ENCODE assay signal across 9 cellular contexts in the genomic region with DNA sequence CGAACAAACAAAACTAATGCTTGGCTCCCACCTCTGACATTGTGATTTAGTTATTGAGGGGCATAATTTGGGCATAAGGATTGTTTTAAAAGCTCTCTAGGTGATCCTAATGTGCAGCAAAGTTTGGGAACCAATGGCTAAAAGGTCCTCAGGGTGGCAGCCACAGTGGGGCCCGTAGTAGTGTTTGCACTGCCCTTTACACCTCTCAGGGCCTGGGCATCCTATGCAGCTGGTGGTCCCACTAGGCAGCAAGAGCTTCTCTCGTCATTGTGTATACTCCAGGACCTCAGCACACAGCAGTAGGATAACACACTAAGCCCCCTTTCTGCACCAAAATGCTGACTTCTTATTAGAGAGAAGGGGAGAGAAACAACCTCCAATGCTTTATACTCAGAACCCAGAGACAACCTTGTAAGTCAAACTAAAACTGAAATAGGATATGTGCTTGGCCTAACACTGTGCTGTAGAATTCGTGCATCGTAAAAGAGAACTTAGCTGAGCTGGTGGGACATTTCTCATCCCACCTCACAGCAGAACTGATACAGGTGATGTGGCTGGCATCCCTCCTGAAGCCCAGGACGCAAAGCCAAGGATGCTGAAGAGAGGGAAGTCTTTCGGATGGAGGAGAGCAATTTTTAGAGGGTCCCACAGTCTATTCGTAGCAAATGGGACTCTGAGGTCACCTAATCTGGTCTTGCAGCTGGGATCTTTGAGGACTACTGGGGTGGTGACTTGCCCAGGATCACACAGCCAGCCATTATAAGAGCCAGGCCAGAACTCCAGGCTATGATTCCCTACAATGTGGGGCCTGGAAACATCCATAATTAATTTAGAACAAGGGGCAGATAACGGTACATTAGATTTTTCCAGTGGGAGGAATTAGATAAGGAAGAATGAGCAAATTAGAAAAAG. TPM values are rescaled to one million over a fixed set of nuclear protein-coding genes. Genes with fewer than 3 reads are reported as not detected.
DNase-seq lines count a peak whose midpoint lies in the region; ATAC-seq, FAIRE-seq and TF ChIP-seq lines count a peak whose summit lies in the region.
"Had no signal": no experiment of that assay in that cellular context is flagged by ENCODE, and none has a peak within 500 bp of the region (broad histone marks: within the 10 kb centered on the region; RNA-seq: fewer than 3 reads in every experiment).

No MANE protein-coding gene starts in this region.

- no peak for FAIRE-seq in small intestine (lab: Jason Lieb, UNC)
- FAIRE-seq: islet of Langerhans had no signal

- TF ChIP-seq CTCF in AG09309 (IDR thresholded peaks at IDR 0.05; ENCODE audit: control insufficient read depth, insufficient read depth, low read depth, low read length, missing control alignments) (no peak), fibroblast of the aortic adventitia (IDR thresholded peaks at IDR 0.05; ENCODE audit: insufficient read depth, low read length) (no peak)

- H3K9me3 ChIP-seq in small intestine (ENCODE audit: control insufficient read depth, low read depth) = no peaks in the 10 kb centered on the region

- WGBS in small intestine, 3 donors = 33 to 35% (median 34%) methylated on average over 9 of the region's 9 CpGs

- H3K27me3 ChIP-seq in small intestine (ENCODE audit: control insufficient read depth in 2 of 2, insufficient read depth in 2 of 2, low read length in 2 of 2) = no peaks in the 10 kb centered on the region

- H3K36me3 ChIP-seq in small intestine (ENCODE audit: control insufficient read depth in 2 of 2, insufficient read depth in 2 of 2, low read length in 2 of 2) = no peaks in the 10 kb centered on the region

- peak overlapping the region; percentile 62 for H3K4me3 ChIP-seq in AG09309 (ENCODE audit: control insufficient read depth, low read depth, low read length)
- peak overlapping the region; percentile 94 for H3K4me3 ChIP-seq in fibroblast of the aortic adventitia (ENCODE audit: low read depth, low read length)
- peak overlapping the region; percentile 80 to 87 for H3K4me3 ChIP-seq in small intestine (ENCODE audit: low read depth in 1 of 2, low read length in 2 of 2)

- peaks cover 8 to 23% of the 10 kb centered on the region in 2 donors for H3K4me1 ChIP-seq in small intestine (ENCODE audit: control insufficient read depth in 2 of 2, insufficient read depth in 1 of 2, low read depth in 1 of 2, low read length in 1 of 2)

- ATAC-seq in GM21619 (IDR thresholded peaks at IDR 0.05; ENCODE audit: unreplicated experiment) (peak; percentile 31), SK-N-SH treated with all-trans-retinoic acid at 6 μM for 48 hours (peak; percentile 2; the same call in 2 of the 3 replicates)

- H3K27ac ChIP-seq in small intestine (ENCODE audit: low read depth in 1 of 2, low read length in 1 of 2) = peak overlapping the region; percentile 93 to 98

- DNase-seq in AG09309 (ENCODE audit: low read depth) = no peak
- DNase-seq in fibroblast of the aortic adventitia (ENCODE audit: low read depth) = peak; percentile 15
- DNase-seq in small intestine = no peak
- no peak for DNase-seq in germinal center (ENCODE audit: low spot score)
- no peak for DNase-seq in GM03348 (ENCODE audit: low spot score)
- DNase-seq in cerebellar nuclear complex (lab: John Stamatoyannopoulos, UW) = no peak

TF ChIP-seq in SK-N-SH treated with all-trans-retinoic acid at 6 μM for 48 hours, 23 proteins besides CTCF, POLR2A, EP300 and RAD21:
- TF ChIP-seq TCF4 (CRISPR knock-in tag; IDR thresholded peaks at IDR 0.05; ENCODE audit: borderline replicate concordance) = peak; percentile 84; the same call in 1 of the 2 replicates
- no peak for TF ChIP-seq ZNF70 (CRISPR knock-in tag; IDR thresholded peaks at IDR 0.05)
- TF ChIP-seq, protein P1, sequence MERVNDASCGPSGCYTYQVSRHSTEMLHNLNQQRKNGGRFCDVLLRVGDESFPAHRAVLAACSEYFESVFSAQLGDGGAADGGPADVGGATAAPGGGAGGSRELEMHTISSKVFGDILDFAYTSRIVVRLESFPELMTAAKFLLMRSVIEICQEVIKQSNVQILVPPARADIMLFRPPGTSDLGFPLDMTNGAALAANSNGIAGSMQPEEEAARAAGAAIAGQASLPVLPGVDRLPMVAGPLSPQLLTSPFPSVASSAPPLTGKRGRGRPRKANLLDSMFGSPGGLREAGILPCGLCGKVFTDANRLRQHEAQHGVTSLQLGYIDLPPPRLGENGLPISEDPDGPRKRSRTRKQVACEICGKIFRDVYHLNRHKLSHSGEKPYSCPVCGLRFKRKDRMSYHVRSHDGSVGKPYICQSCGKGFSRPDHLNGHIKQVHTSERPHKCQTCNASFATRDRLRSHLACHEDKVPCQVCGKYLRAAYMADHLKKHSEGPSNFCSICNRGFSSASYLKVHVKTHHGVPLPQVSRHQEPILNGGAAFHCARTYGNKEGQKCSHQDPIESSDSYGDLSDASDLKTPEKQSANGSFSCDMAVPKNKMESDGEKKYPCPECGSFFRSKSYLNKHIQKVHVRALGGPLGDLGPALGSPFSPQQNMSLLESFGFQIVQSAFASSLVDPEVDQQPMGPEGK (CRISPR knock-in tag; IDR thresholded peaks at IDR 0.05; ENCODE audit: borderline replicate concordance) = no peak
- no peak for TF ChIP-seq BACH2 (CRISPR knock-in tag; IDR thresholded peaks at IDR 0.05; ENCODE audit: borderline replicate concordance)
- TF ChIP-seq, protein P2, sequence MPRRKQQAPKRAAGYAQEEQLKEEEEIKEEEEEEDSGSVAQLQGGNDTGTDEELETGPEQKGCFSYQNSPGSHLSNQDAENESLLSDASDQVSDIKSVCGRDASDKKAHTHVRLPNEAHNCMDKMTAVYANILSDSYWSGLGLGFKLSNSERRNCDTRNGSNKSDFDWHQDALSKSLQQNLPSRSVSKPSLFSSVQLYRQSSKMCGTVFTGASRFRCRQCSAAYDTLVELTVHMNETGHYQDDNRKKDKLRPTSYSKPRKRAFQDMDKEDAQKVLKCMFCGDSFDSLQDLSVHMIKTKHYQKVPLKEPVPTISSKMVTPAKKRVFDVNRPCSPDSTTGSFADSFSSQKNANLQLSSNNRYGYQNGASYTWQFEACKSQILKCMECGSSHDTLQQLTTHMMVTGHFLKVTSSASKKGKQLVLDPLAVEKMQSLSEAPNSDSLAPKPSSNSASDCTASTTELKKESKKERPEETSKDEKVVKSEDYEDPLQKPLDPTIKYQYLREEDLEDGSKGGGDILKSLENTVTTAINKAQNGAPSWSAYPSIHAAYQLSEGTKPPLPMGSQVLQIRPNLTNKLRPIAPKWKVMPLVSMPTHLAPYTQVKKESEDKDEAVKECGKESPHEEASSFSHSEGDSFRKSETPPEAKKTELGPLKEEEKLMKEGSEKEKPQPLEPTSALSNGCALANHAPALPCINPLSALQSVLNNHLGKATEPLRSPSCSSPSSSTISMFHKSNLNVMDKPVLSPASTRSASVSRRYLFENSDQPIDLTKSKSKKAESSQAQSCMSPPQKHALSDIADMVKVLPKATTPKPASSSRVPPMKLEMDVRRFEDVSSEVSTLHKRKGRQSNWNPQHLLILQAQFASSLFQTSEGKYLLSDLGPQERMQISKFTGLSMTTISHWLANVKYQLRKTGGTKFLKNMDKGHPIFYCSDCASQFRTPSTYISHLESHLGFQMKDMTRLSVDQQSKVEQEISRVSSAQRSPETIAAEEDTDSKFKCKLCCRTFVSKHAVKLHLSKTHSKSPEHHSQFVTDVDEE (CRISPR knock-in tag; IDR thresholded peaks at IDR 0.05) = no peak

RNA-seq across cellular contexts. Expression of a gene that starts 1.2 kb away (rescaled TPM):
- 13.3 and 31.6 TPM in 2 replicates for total RNA-seq in fibroblast of the aortic adventitia (ENCODE audit: low replicate concordance)
- polyA plus RNA-seq in small intestine = 100 to 1,000 TPM; 166 to 968 (median 721) TPM
